Comparison of ENCODE assay signal across 8 cellular contexts in genomic region chr10:22341190-22341935, GRCh38. TPM values are rescaled to one million over a fixed set of nuclear protein-coding genes. Genes with fewer than 3 reads are reported as not detected.
DNase-seq lines count a peak whose midpoint lies in the region; ATAC-seq and TF ChIP-seq lines count a peak whose summit lies in the region.

No MANE protein-coding gene starts in this region.

- no peak for DNase-seq in activated CD4-positive, alpha-beta T cell treated with anti-CD3 and anti-CD28 coated beads for 36 hours
- no peak for DNase-seq in activated CD4-positive, alpha-beta T cell treated with anti-CD3 and anti-CD28 coated beads, Interleukin-2, amount 50 U/mL, for 4 hours
- DNase-seq in SK-N-DZ (ENCODE audit: low spot score) (peak; percentile 45), esophagus squamous epithelium (lab: John Stamatoyannopoulos, UW) (no peak), osteoblast (ENCODE audit: insufficient read length, low spot score, missing footprints) (no peak), NCI-H2107 (lab: John Stamatoyannopoulos, UW) (no peak)

- H3K4me3 Mint-ChIP-seq in activated CD4-positive, alpha-beta T cell treated with anti-CD3 and anti-CD28 coated beads for 36 hours, result peak overlapping the region; percentile 78

- no peaks in the 10 kb centered on the region for H3K79me2 ChIP-seq in osteoblast (ENCODE audit: insufficient read depth, low read length)

- no peaks in the 10 kb centered on the region for H3K9me3 Mint-ChIP-seq in activated CD4-positive, alpha-beta T cell treated with anti-CD3 and anti-CD28 coated beads for 36 hours (ENCODE audit: low read depth)

- H3K27me3 ChIP-seq in esophagus squamous epithelium, result peaks cover 39 to 98% (median 76%) of the 10 kb centered on the region in 4 donors
- H3K27me3 ChIP-seq in osteoblast (ENCODE audit: insufficient read depth, low read length), result peaks cover 89% of the 10 kb centered on the region

- H3K4me3 ChIP-seq in esophagus squamous epithelium (peak overlapping the region; percentile 66 to 97 (median 89)), osteoblast (ENCODE audit: insufficient read depth, low read length) (peak overlapping the region; percentile 80)

- H3K4me1 ChIP-seq in esophagus squamous epithelium (peaks cover 8 to 39% (median 17%) of the 10 kb centered on the region in 3 donors), osteoblast (ENCODE audit: insufficient read depth, low read length) (peaks cover 7% of the 10 kb centered on the region)

- H3K27ac ChIP-seq in esophagus squamous epithelium, result peak overlapping the region; percentile 86 to 95 (median 90)
- H3K27ac ChIP-seq in osteoblast (ENCODE audit: low read depth, low read length), result no peak overlapping the region

- peaks cover 8% of the 10 kb centered on the region for H3K36me3 Mint-ChIP-seq in activated CD4-positive, alpha-beta T cell treated with anti-CD3 and anti-CD28 coated beads for 36 hours (ENCODE audit: low read depth)

- H3K36me3 ChIP-seq in esophagus squamous epithelium (no peaks in the 10 kb centered on the region), osteoblast (ENCODE audit: insufficient read depth, low read length) (no peaks in the 10 kb centered on the region)

- H3K27ac Mint-ChIP-seq in activated CD4-positive, alpha-beta T cell treated with anti-CD3 and anti-CD28 coated beads for 36 hours, result peak overlapping the region; percentile 28

- H3K9me3 ChIP-seq in esophagus squamous epithelium (peaks cover 0 to 4% (median 0%) of the 10 kb centered on the region in 3 donors), osteoblast (ENCODE audit: low read depth, low read length) (no peaks in the 10 kb centered on the region)

- H3K27me3 Mint-ChIP-seq in activated CD4-positive, alpha-beta T cell treated with anti-CD3 and anti-CD28 coated beads for 36 hours, result peaks cover 64% of the 10 kb centered on the region

- intact Hi-C loops in activated CD4-positive, alpha-beta T cell treated with anti-CD3 and anti-CD28 coated beads for 36 hours (cut with DNase I, micrococcal nuclease), result loop anchor here (2.0 to 10.0 kb wide), 9 partner anchors 89 to 847 kb away; partner anchors contain the start of gene DNAJC1 (in 1 of the 2)
- intact Hi-C loops in esophagus squamous epithelium (cut with DNase I), result no loop called here

- H3K4me1 Mint-ChIP-seq in activated CD4-positive, alpha-beta T cell treated with anti-CD3 and anti-CD28 coated beads for 36 hours, result peaks cover 33% of the 10 kb centered on the region

- H2AFZ ChIP-seq in osteoblast (ENCODE audit: low read length), result peak overlapping the region; percentile 58

- TF ChIP-seq POLR2A in esophagus squamous epithelium (IDR thresholded peaks at IDR 0.05), result no peak

- no peak for ATAC-seq in activated CD4-positive, alpha-beta T cell treated with anti-CD3 and anti-CD28 coated beads for 36 hours
- peak; percentile 15 for ATAC-seq in HG02870 (IDR thresholded peaks at IDR 0.05; ENCODE audit: unreplicated experiment)
- ATAC-seq in HG03469 (IDR thresholded peaks at IDR 0.05; ENCODE audit: unreplicated experiment), result no peak

- peak overlapping the region; percentile 77 for H3K4me2 ChIP-seq in osteoblast (ENCODE audit: insufficient read depth, low read length)

- CTCF ChIA-PET in activated CD4-positive, alpha-beta T cell treated with anti-CD3 and anti-CD28 coated beads for 36 hours (lab: Charles Lee), result interaction anchor here (1.0 kb wide), 1 partner anchor 348 kb away, joined by 3 read pairs; no protein-coding TSS in a partner anchor

- no peak for TF ChIP-seq CTCF in esophagus squamous epithelium (IDR thresholded peaks at IDR 0.05)
- TF ChIP-seq CTCF in osteoblast (IDR thresholded peaks at IDR 0.05; ENCODE audit: extremely low read depth, low read depth, low read length), result no peak

- POLR2A ChIA-PET in activated CD4-positive, alpha-beta T cell treated with anti-CD3 and anti-CD28 coated beads for 36 hours (lab: Charles Lee), result interaction anchor here (1.7 kb wide), 1 partner anchor 96 kb away, joined by 4 read pairs; no protein-coding TSS in a partner anchor

- 9 to 10% methylated on average over 13 to 18 of the region's 40 CpGs for WGBS in esophagus squamous epithelium, 2 donors

- no peaks in the 10 kb centered on the region for H4K20me1 ChIP-seq in osteoblast (ENCODE audit: insufficient read depth, low read length)

RNA-seq across cellular contexts. Expression of gene SPAG6, which starts 3.9 kb away (rescaled TPM):
- under 1 TPM; 0.09 to 0.11 TPM for total RNA-seq in activated CD4-positive, alpha-beta T cell treated with anti-CD3 and anti-CD28 coated beads for 36 hours
- polyA plus RNA-seq in SK-N-DZ (2014; cell fraction: cytosol; rRNA removed), result 0.56 and 0.81 TPM in 2 replicates
- polyA plus RNA-seq in SK-N-DZ (2014; cell fraction: nucleus; rRNA removed), result 0.79 and 1.1 TPM in 2 replicates
- total RNA-seq in esophagus squamous epithelium, result under 1 TPM in 1 of 4 donors, not detected in 3; 0.19 TPM
- total RNA-seq in osteoblast, result not detected in 2 replicates

RNA-seq across cellular contexts. Expression of gene BMI1, which starts 20.5 kb away (rescaled TPM):
- total RNA-seq in activated CD4-positive, alpha-beta T cell treated with anti-CD3 and anti-CD28 coated beads for 36 hours, result 10 to 100 TPM; 52.9 to 55.2 TPM
- 70.7 and 80.8 TPM in 2 replicates for polyA plus RNA-seq in SK-N-DZ (2014; cell fraction: cytosol; rRNA removed)
- polyA plus RNA-seq in SK-N-DZ (2014; cell fraction: nucleus; rRNA removed), result 185 and 210 TPM in 2 replicates
- 10 to 100 TPM in 3 of 4 donors, 1 to 10 TPM in 1; 9.6 to 44.4 (median 21.4) TPM for total RNA-seq in esophagus squamous epithelium
- 64.8 and 73.1 TPM in 2 replicates for total RNA-seq in osteoblast

RNA-seq across cellular contexts. Expression of gene COMMD3, which starts 25.2 kb away (rescaled TPM):
- 10 to 100 TPM; 53.8 to 77.1 TPM for total RNA-seq in activated CD4-positive, alpha-beta T cell treated with anti-CD3 and anti-CD28 coated beads for 36 hours
- polyA plus RNA-seq in SK-N-DZ (2014; cell fraction: cytosol; rRNA removed), result 178 and 194 TPM in 2 replicates
- polyA plus RNA-seq in SK-N-DZ (2014; cell fraction: nucleus; rRNA removed), result 156 and 210 TPM in 2 replicates
- total RNA-seq in esophagus squamous epithelium (10 to 100 TPM; 14.9 to 31.4 (median 24.2) TPM), osteoblast (49.2 and 53.9 TPM in 2 replicates)
